In the genomic region with DNA sequence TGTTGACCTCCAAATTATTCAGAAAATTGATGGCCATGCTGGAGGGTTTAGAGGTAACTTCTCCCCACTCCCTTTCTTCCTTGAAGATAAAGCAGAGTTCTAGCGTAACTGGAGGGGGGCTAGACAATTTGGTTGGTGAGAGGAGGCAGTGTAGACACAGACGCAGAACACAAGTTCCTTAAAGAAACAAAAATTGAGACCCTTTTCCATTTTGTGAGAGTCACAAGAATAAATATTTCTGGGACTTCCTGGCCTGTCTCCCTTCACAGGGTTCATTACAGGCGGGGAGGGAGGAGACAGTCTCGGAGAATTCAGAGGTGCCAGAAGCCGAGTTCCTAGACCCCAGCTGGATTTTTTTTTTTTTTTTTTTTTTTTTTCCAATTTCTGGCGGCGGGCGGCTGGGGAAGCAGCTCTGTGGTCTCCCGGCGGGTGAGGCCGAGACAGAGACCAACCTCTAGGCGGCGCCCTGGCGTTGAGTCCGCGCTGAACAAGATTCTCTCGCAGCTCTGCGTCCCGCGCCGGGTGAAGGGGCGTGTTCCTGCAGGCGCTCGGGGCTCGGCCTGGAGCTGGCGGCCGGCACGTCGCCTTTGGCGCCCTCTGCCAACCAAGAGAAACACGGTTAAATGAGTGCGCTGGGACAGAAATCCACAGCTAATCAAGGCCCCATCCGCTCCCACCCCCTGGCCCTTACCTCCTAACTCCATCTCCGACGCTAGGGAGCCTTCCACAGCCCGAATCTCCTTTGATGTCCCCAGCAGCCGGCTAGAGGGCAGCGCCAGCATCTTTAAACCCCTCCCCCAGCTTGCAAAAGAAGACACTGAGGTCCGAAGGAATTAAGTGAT, we compare ENCODE assay signal across 2 cellular contexts.
TF ChIP-seq lines count a peak whose summit lies in the region.

No MANE protein-coding gene starts in this region.

TF ChIP-seq in A549, 52 proteins besides CTCF, POLR2A, EP300 and RAD21 (continues in another document):
- TF ChIP-seq FOXS1 (CRISPR knock-in tag; IDR thresholded peaks at IDR 0.05) (no peak), POLR2AphosphoS2 (conservative IDR thresholded peaks at IDR 0.05; ENCODE audit: low read length) (no peak), TFCP2L1 (CRISPR knock-in tag; IDR thresholded peaks at IDR 0.05) (no peak), TP53 (CRISPR knock-in tag; IDR thresholded peaks at IDR 0.05) (no peak), EHMT2 (IDR thresholded peaks at IDR 0.05; ENCODE audit: low read depth) (no peak), JUN (IDR thresholded peaks at IDR 0.05) (peak in 1 of 2 experiments; percentile 29; a peak in 1 of 5 replicates), GATA3 (IDR thresholded peaks at IDR 0.05; ENCODE audit: borderline replicate concordance) (no peak), HOXA7 (CRISPR knock-in tag; IDR thresholded peaks at IDR 0.05) (no peak), SMC3 (IDR thresholded peaks at IDR 0.05) (peak; percentile 56), KDM5A (IDR thresholded peaks at IDR 0.05) (no peak), PBX3 (IDR thresholded peaks at IDR 0.05) (no peak), RCOR1 (IDR thresholded peaks at IDR 0.05; ENCODE audit: low read depth, low read length) (0 out of 2 replicates have a peak, but pooled peaks have one; percentile 13), MYC (IDR thresholded peaks at IDR 0.05; ENCODE audit: borderline replicate concordance, low read length) (no peak), JUNB (IDR thresholded peaks at IDR 0.05) (no peak), BCL3 (IDR thresholded peaks at IDR 0.05) (no peak), ZNF302 (CRISPR knock-in tag; IDR thresholded peaks at IDR 0.05) (no peak), CBX2 (IDR thresholded peaks at IDR 0.05; ENCODE audit: borderline replicate concordance, low read depth) (no peak), HOXB5 (CRISPR knock-in tag; IDR thresholded peaks at IDR 0.05) (no peak), CHD4 (IDR thresholded peaks at IDR 0.05; ENCODE audit: borderline replicate concordance) (no peak), PHF8 (IDR thresholded peaks at IDR 0.05; ENCODE audit: borderline replicate concordance, low read depth) (no peak)
- TF ChIP-seq, protein P1, sequence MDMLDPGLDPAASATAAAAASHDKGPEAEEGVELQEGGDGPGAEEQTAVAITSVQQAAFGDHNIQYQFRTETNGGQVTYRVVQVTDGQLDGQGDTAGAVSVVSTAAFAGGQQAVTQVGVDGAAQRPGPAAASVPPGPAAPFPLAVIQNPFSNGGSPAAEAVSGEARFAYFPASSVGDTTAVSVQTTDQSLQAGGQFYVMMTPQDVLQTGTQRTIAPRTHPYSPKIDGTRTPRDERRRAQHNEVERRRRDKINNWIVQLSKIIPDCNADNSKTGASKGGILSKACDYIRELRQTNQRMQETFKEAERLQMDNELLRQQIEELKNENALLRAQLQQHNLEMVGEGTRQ (IDR thresholded peaks at IDR 0.05), result no peak
- TF ChIP-seq, protein P2, sequence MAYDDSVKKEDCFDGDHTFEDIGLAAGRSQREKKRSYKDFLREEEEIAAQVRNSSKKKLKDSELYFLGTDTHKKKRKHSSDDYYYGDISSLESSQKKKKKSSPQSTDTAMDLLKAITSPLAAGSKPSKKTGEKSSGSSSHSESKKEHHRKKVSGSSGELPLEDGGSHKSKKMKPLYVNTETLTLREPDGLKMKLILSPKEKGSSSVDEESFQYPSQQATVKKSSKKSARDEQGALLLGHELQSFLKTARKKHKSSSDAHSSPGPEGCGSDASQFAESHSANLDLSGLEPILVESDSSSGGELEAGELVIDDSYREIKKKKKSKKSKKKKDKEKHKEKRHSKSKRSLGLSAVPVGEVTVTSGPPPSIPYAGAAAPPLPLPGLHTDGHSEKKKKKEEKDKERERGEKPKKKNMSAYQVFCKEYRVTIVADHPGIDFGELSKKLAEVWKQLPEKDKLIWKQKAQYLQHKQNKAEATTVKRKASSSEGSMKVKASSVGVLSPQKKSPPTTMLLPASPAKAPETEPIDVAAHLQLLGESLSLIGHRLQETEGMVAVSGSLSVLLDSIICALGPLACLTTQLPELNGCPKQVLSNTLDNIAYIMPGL (CRISPR knock-in tag; IDR thresholded peaks at IDR 0.05; ENCODE audit: borderline replicate concordance), result 0 out of 2 replicates have a peak, but pooled peaks have one; percentile 34
- TF ChIP-seq, protein P3, sequence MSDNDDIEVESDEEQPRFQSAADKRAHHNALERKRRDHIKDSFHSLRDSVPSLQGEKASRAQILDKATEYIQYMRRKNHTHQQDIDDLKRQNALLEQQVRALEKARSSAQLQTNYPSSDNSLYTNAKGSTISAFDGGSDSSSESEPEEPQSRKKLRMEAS (IDR thresholded peaks at IDR 0.05), result peak; percentile 83
- TF ChIP-seq, protein P4, sequence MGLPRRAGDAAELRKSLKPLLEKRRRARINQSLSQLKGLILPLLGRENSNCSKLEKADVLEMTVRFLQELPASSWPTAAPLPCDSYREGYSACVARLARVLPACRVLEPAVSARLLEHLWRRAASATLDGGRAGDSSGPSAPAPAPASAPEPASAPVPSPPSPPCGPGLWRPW (IDR thresholded peaks at IDR 0.05), result no peak
- TF ChIP-seq, protein P5, sequence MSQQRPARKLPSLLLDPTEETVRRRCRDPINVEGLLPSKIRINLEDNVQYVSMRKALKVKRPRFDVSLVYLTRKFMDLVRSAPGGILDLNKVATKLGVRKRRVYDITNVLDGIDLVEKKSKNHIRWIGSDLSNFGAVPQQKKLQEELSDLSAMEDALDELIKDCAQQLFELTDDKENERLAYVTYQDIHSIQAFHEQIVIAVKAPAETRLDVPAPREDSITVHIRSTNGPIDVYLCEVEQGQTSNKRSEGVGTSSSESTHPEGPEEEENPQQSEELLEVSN (IDR thresholded peaks at IDR 0.05; ENCODE audit: borderline replicate concordance, low read depth), result peak; percentile 54; the same call in 1 of the 2 replicates
- TF ChIP-seq, protein P6, sequence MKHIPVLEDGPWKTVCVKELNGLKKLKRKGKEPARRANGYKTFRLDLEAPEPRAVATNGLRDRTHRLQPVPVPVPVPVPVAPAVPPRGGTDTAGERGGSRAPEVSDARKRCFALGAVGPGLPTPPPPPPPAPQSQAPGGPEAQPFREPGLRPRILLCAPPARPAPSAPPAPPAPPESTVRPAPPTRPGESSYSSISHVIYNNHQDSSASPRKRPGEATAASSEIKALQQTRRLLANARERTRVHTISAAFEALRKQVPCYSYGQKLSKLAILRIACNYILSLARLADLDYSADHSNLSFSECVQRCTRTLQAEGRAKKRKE (CRISPR knock-in tag; IDR thresholded peaks at IDR 0.05; ENCODE audit: low read depth), result peak; percentile 55; the same call in 1 of the 2 replicates

TF ChIP-seq in endothelial cell of umbilical vein, 7 proteins besides CTCF, POLR2A, EP300 and RAD21:
- TF ChIP-seq JUN (IDR thresholded peaks at IDR 0.05; ENCODE audit: borderline replicate concordance, insufficient read depth, insufficient read length, low read depth) (no peak), MYC (IDR thresholded peaks at IDR 0.05; ENCODE audit: low read depth, low read length) (no peak), EZH2 (IDR thresholded peaks at IDR 0.05; ENCODE audit: borderline replicate concordance, low read depth, low read length, severe bottlenecking) (peak; percentile 53), POLR2AphosphoS5 (IDR thresholded peaks at IDR 0.05; ENCODE audit: insufficient read depth, low read depth, low read length) (peak; percentile 42), FOS (IDR thresholded peaks at IDR 0.05; ENCODE audit: borderline replicate concordance, insufficient read depth, low read length) (no peak), GATA2 (IDR thresholded peaks at IDR 0.05; ENCODE audit: insufficient read depth, insufficient read length, low read depth, low read length) (no peak)
- TF ChIP-seq, protein P3 (IDR thresholded peaks at IDR 0.05; ENCODE audit: insufficient read depth, insufficient read length), result no peak
